ENCODE assay signal across 17 cellular contexts in the genomic region with DNA sequence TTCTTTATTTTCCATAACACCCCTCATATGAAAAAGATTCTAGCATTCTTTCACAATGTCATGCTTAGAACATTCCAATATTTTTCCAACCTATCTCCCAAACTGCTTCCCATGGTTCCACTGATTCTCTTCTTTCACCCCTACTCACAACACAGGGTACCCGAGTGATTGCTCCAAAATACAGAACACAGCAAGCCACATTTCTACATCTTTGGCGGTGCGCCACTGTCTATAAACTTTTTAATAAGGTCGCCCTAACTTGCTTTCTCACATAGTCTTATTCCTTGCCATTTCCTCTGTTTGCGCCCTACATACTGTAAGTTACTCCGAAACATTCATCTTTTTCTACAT.
DNase-seq lines count a peak whose midpoint lies in the region; ATAC-seq and TF ChIP-seq lines count a peak whose summit lies in the region.
"Had no signal": no experiment of that assay in that cellular context is flagged by ENCODE, and none has a peak within 500 bp of the region (broad histone marks: within the 10 kb centered on the region; RNA-seq: fewer than 3 reads in every experiment).

No MANE protein-coding gene starts in this region.

- H3K27ac ChIP-seq in hepatocyte (peak overlapping the region; percentile 65), transverse colon (peak overlapping the region; percentile 8 to 52 (median 34)), spleen (peak overlapping the region in 4 of 8 donors; percentile 7 to 63 (median 49))
- H3K27ac ChIP-seq: SK-N-MC had no signal

- intact Hi-C loops in activated CD4-positive, alpha-beta memory T cell treated with anti-CD3 and anti-CD28 coated beads for 36 hours (cut with micrococcal nuclease) = loop anchor here (1.0 to 2.0 kb wide), 5 partner anchors 27 to 209 kb away; no protein-coding TSS in a partner anchor
- intact Hi-C loops in transverse colon (cut with DNase I; ENCODE audit: low total_unique reads) = no loop called here
- intact Hi-C loops in spleen (cut with DNase I; ENCODE audit: low total_unique reads) = no loop called here

- H3K27ac Mint-ChIP-seq in activated naive CD4-positive, alpha-beta T cell treated with anti-CD3 and anti-CD28 coated beads, Interleukin-2, amount 50 U/mL, for 24 hours = peak overlapping the region; percentile 76
- peak overlapping the region; percentile 73 for H3K27ac Mint-ChIP-seq in activated CD4-positive, alpha-beta memory T cell treated with anti-CD3 and anti-CD28 coated beads for 36 hours
- H3K27ac Mint-ChIP-seq: stimulated activated memory B cell treated with anti-CD40 and anti-IgM and Interleukin-4, amounts not matched to agents 10 μg/mL and 1 μg/mL and 100 μg/mL, for 72 hours had no signal

- no peaks in the 10 kb centered on the region for H3K79me2 ChIP-seq in hepatocyte

- ATAC-seq in HG03521 (IDR thresholded peaks at IDR 0.05; ENCODE audit: unreplicated experiment) (no peak), HG02970 (IDR thresholded peaks at IDR 0.05; ENCODE audit: low FRiP score, unreplicated experiment) (no peak)
- ATAC-seq: stimulated activated memory B cell treated with anti-CD40 and anti-IgM and Interleukin-4, amounts not matched to agents 10 μg/mL and 1 μg/mL and 100 μg/mL, for 72 hours had no signal

- H3K36me3 ChIP-seq in hepatocyte (replicated peaks; ENCODE audit: insufficient read depth, low read depth) (no peaks in the 10 kb centered on the region), transverse colon (no peaks in the 10 kb centered on the region), spleen (no peaks in the 10 kb centered on the region)
- H3K36me3 ChIP-seq: upper lobe of left lung had no signal

- H3K4me3 ChIP-seq in hepatocyte (no peak overlapping the region), transverse colon (no peak overlapping the region), spleen (no peak overlapping the region)
- H3K4me3 ChIP-seq: SK-N-MC, upper lobe of left lung had no signal

- TF ChIP-seq POLR2A in transverse colon (IDR thresholded peaks at IDR 0.05) = no peak
- TF ChIP-seq POLR2A in spleen (IDR thresholded peaks at IDR 0.05) = no peak

- peaks cover 7% of the 10 kb centered on the region for H3K9me3 Mint-ChIP-seq in activated naive CD4-positive, alpha-beta T cell treated with anti-CD3 and anti-CD28 coated beads, Interleukin-2, amount 50 U/mL, for 24 hours
- no peaks in the 10 kb centered on the region for H3K9me3 Mint-ChIP-seq in activated CD4-positive, alpha-beta memory T cell treated with anti-CD3 and anti-CD28 coated beads for 36 hours

- peaks cover 43% of the 10 kb centered on the region for H3K4me1 Mint-ChIP-seq in activated naive CD4-positive, alpha-beta T cell treated with anti-CD3 and anti-CD28 coated beads, Interleukin-2, amount 50 U/mL, for 24 hours
- peaks cover 39% of the 10 kb centered on the region for H3K4me1 Mint-ChIP-seq in activated CD4-positive, alpha-beta memory T cell treated with anti-CD3 and anti-CD28 coated beads for 36 hours (ENCODE audit: low read depth)
- H3K4me1 Mint-ChIP-seq: stimulated activated memory B cell treated with anti-CD40 and anti-IgM and Interleukin-4, amounts not matched to agents 10 μg/mL and 1 μg/mL and 100 μg/mL, for 72 hours had no signal

- peak overlapping the region; percentile 0 for H3K4me3 Mint-ChIP-seq in activated naive CD4-positive, alpha-beta T cell treated with anti-CD3 and anti-CD28 coated beads, Interleukin-2, amount 50 U/mL, for 24 hours
- no peak overlapping the region for H3K4me3 Mint-ChIP-seq in activated CD4-positive, alpha-beta memory T cell treated with anti-CD3 and anti-CD28 coated beads for 36 hours
- H3K4me3 Mint-ChIP-seq: stimulated activated memory B cell treated with anti-CD40 and anti-IgM and Interleukin-4, amounts not matched to agents 10 μg/mL and 1 μg/mL and 100 μg/mL, for 72 hours had no signal

- no peak for TF ChIP-seq CTCF in hepatocyte (IDR thresholded peaks at IDR 0.05; ENCODE audit: poor library complexity)
- no peak for TF ChIP-seq CTCF in transverse colon (IDR thresholded peaks at IDR 0.05)
- no peak for TF ChIP-seq CTCF in spleen (IDR thresholded peaks at IDR 0.05 in 8 of 11, conservative IDR thresholded peaks at IDR 0.05 in 3 of 11)

- H3K27me3 ChIP-seq in hepatocyte (no peaks in the 10 kb centered on the region), transverse colon (no peaks in the 10 kb centered on the region), spleen (replicated peaks in 1 of 7) (no peaks in the 10 kb centered on the region)
- H3K27me3 ChIP-seq: upper lobe of left lung had no signal

- H3K4me2 ChIP-seq in hepatocyte = no peak overlapping the region

- no peak overlapping the region for H2AFZ ChIP-seq in hepatocyte

- in situ Hi-C loops in transverse colon (cut with MboI; ENCODE audit: low pct_ligation_motif_present in 1 of 4, low pct_unique_long_range_greater_than_20kb in 1 of 4, low sequenced_read_pairs in 3 of 4) = no loop called here

- POLR2A ChIA-PET in activated CD4-positive, alpha-beta memory T cell treated with anti-CD3 and anti-CD28 coated beads for 36 hours (lab: Charles Lee) = interaction anchor here (1.5 to 2.1 kb wide), 2 partner anchors 24 to 58 kb away, joined by 3 to 8 read pairs; no protein-coding TSS in a partner anchor

- H3K27me3 Mint-ChIP-seq in activated naive CD4-positive, alpha-beta T cell treated with anti-CD3 and anti-CD28 coated beads, Interleukin-2, amount 50 U/mL, for 24 hours = no peaks in the 10 kb centered on the region
- no peaks in the 10 kb centered on the region for H3K27me3 Mint-ChIP-seq in activated CD4-positive, alpha-beta memory T cell treated with anti-CD3 and anti-CD28 coated beads for 36 hours
- H3K27me3 Mint-ChIP-seq: stimulated activated memory B cell treated with anti-CD40 and anti-IgM and Interleukin-4, amounts not matched to agents 10 μg/mL and 1 μg/mL and 100 μg/mL, for 72 hours had no signal

- H4K20me1 ChIP-seq in hepatocyte (ENCODE audit: insufficient read depth, poor library complexity, severe bottlenecking) = no peaks in the 10 kb centered on the region

- H3K9me3 ChIP-seq in hepatocyte (ENCODE audit: low read depth) (no peaks in the 10 kb centered on the region), transverse colon (no peaks in the 10 kb centered on the region), spleen (no peaks in the 10 kb centered on the region)
- H3K9me3 ChIP-seq: upper lobe of left lung had no signal

- H3K4me1 ChIP-seq in hepatocyte (ENCODE audit: insufficient read depth) = peaks cover 23% of the 10 kb centered on the region
- H3K4me1 ChIP-seq in transverse colon = peaks cover 3 to 56% (median 24%) of the 10 kb centered on the region in 4 donors
- H3K4me1 ChIP-seq in spleen = peaks cover 0 to 3% (median 0%) of the 10 kb centered on the region in 6 donors

- CTCF ChIA-PET in activated CD4-positive, alpha-beta memory T cell treated with anti-CD3 and anti-CD28 coated beads for 36 hours (lab: Charles Lee) = interaction anchor here (2.2 kb wide), 1 partner anchor 25 kb away, joined by 6 read pairs; no protein-coding TSS in a partner anchor

- no peaks in the 10 kb centered on the region for H3K9me2 ChIP-seq in hepatocyte (replicated peaks; ENCODE audit: insufficient read depth)

- H3K36me3 Mint-ChIP-seq in activated naive CD4-positive, alpha-beta T cell treated with anti-CD3 and anti-CD28 coated beads, Interleukin-2, amount 50 U/mL, for 24 hours = no peaks in the 10 kb centered on the region
- H3K36me3 Mint-ChIP-seq in activated CD4-positive, alpha-beta memory T cell treated with anti-CD3 and anti-CD28 coated beads for 36 hours = no peaks in the 10 kb centered on the region
- H3K36me3 Mint-ChIP-seq: stimulated activated memory B cell treated with anti-CD40 and anti-IgM and Interleukin-4, amounts not matched to agents 10 μg/mL and 1 μg/mL and 100 μg/mL, for 72 hours had no signal

- TF ChIP-seq EP300 in transverse colon (IDR thresholded peaks at IDR 0.05; ENCODE audit: low read depth) = no peak

- WGBS in hepatocyte (ENCODE audit: low lambda C conversion rate, missing lambda C conversion rate) = 98% methylated on average over 6 of the region's 6 CpGs
- WGBS in transverse colon (ENCODE audit: low coverage in 1 of 2), 2 donors = 91 to 94% methylated on average over 6 of the region's 6 CpGs
- 95 to 97% (median 96%) methylated on average over 6 of the region's 6 CpGs for WGBS in spleen, 5 donors

- no peak for DNase-seq in activated naive CD4-positive, alpha-beta T cell treated with anti-CD3 and anti-CD28 coated beads, Interleukin-2, amount 50 U/mL, for 16 hours
- no peak for DNase-seq in activated CD4-positive, alpha-beta memory T cell treated with anti-CD3 and anti-CD28 coated beads for 36 hours
- DNase-seq in hepatocyte (ENCODE audit: low spot score) (no peak), transverse colon (no peak), spleen (no peak)
- DNase-seq: activated CD4-positive, alpha-beta T cell treated with anti-CD3 and anti-CD28 coated beads for 1 hour; anterior cingulate cortex; DND-41; NCI-H1417 treated with DMSO at 0.1 percent for 48 hours; NCI-H2171 treated with DMSO at 0.1 percent for 48 hours; NCI-H69; upper lobe of left lung had no signal
